8 cellular contexts compared by ENCODE assay signal in genomic region chr18:48785091-48785614, GRCh38.
DNase-seq lines count a peak whose midpoint lies in the region; TF ChIP-seq lines count a peak whose summit lies in the region.

No MANE protein-coding gene starts in this region.

- no peaks in the 10 kb centered on the region for H3K9me3 ChIP-seq in HEK293 (ENCODE audit: control insufficient read depth, insufficient read depth, low read depth, low read length)

- H3K27ac Mint-ChIP-seq in nephron (peak overlapping the region in 2 of 3 experiments; percentile 82 to 100), glutamatergic neuron (ENCODE audit: unreplicated experiment) (no peak overlapping the region)

- peak; percentile 46 for DNase-seq in SKM-1 treated with dmso at 0.1 percent for 144 hours (lab: John Stamatoyannopoulos, UW; ENCODE audit: unreplicated experiment)
- DNase-seq in SKM-1 (lab: John Stamatoyannopoulos, UW; ENCODE audit: unreplicated experiment): no peak
- DNase-seq in NB4 (ENCODE audit: low read depth): peak; percentile 46
- DNase-seq in iPS-NIHi7 (ENCODE audit: extremely low spot score): no peak
- no peak for DNase-seq in glutamatergic neuron
- no peak for DNase-seq in NCI-H2196 (lab: John Stamatoyannopoulos, UW; ENCODE audit: unreplicated experiment)

- TF ChIP-seq CTCF in HEK293 (tag by site-specific recombination; IDR thresholded peaks at IDR 0.05) (no peak), NB4 (IDR thresholded peaks at IDR 0.05; ENCODE audit: low read depth, low read length) (no peak), nephron (IDR thresholded peaks at IDR 0.05; ENCODE audit: unreplicated experiment in 3 of 3) (no peak), glutamatergic neuron (IDR thresholded peaks at IDR 0.05; ENCODE audit: partially characterized antibody, unreplicated experiment) (no peak)

- H3K4me3 ChIP-seq in HEK293 (ENCODE audit: low read depth, low read length): no peak overlapping the region
- H3K4me3 ChIP-seq in NB4 (ENCODE audit: low read depth, low read length): no peak overlapping the region

- H3K4me1 Mint-ChIP-seq in nephron (peaks cover 64% of the 10 kb centered on the region), glutamatergic neuron (ENCODE audit: low read depth, unreplicated experiment) (peaks cover 33% of the 10 kb centered on the region)

- no peak for TF ChIP-seq POLR2A in NB4 (IDR thresholded peaks at IDR 0.05; ENCODE audit: extremely low read depth, insufficient read length)

- H3K36me3 ChIP-seq in HEK293 (ENCODE audit: control insufficient read depth in 2 of 2, insufficient read depth in 1 of 2, low read length in 2 of 2): peaks cover 0 to 7% of the 10 kb centered on the region in 2 experiments; a peak in 1 of 3 replicates

- H3K36me3 Mint-ChIP-seq in nephron (ENCODE audit: low read depth): peaks cover 14% of the 10 kb centered on the region
- H3K36me3 Mint-ChIP-seq in glutamatergic neuron (ENCODE audit: unreplicated experiment): peaks cover 13% of the 10 kb centered on the region

- CTCF ChIA-PET in HEK293 (lab: Yijun Ruan, JAX): interaction anchor here (0.7 to 4.5 kb wide), 2 partner anchors 8 to 29 kb away, joined by 4 to 28 read pairs; no protein-coding TSS in a partner anchor

- H3K27me3 Mint-ChIP-seq in nephron (ENCODE audit: low read depth) (no peaks in the 10 kb centered on the region), glutamatergic neuron (ENCODE audit: unreplicated experiment) (peaks cover 15% of the 10 kb centered on the region)

- no peak overlapping the region for H3K4me3 Mint-ChIP-seq in nephron
- H3K4me3 Mint-ChIP-seq in glutamatergic neuron (ENCODE audit: unreplicated experiment): no peak overlapping the region

- H3K9me3 Mint-ChIP-seq in nephron (no peaks in the 10 kb centered on the region), glutamatergic neuron (ENCODE audit: unreplicated experiment) (peaks cover 24% of the 10 kb centered on the region)

- no peak overlapping the region for H3K27ac ChIP-seq in HEK293 (ENCODE audit: extremely low read depth, low read depth, low read length)

- peaks cover 5% of the 10 kb centered on the region; the same call in 1 of the 2 replicates for H3K4me1 ChIP-seq in HEK293 (ENCODE audit: control insufficient read depth, insufficient read depth, low read length)

- POLR2A ChIA-PET in HEK293 (lab: Yijun Ruan, JAX): no interaction called here

TF ChIP-seq in HEK293, 187 proteins besides CTCF, POLR2A, EP300 and RAD21:
- TF ChIP-seq ZNF777 (tag by site-specific recombination; IDR thresholded peaks at IDR 0.05; ENCODE audit: borderline replicate concordance) (no peak), ZSCAN16 (tag by site-specific recombination; IDR thresholded peaks at IDR 0.05) (no peak), ZNF433 (tag by site-specific recombination; IDR thresholded peaks at IDR 0.05; ENCODE audit: low read depth) (no peak), GLIS1 (tag by site-specific recombination; IDR thresholded peaks at IDR 0.05) (peak; percentile 29; the same call in 1 of the 2 replicates), ZNF366 (tag by site-specific recombination; conservative IDR thresholded peaks at IDR 0.05) (peak; percentile 76)

Comparison
In these comparisons a context has a peak if more than half of its experiments do, and no peak if none do; other contexts are left out.
1. DNase-seq: peak in SKM-1 treated with dmso at 0.1 percent for 144 hours (single experiment) and NB4 (single experiment); none in SKM-1 (single experiment), iPS-NIHi7 (single experiment), glutamatergic neuron (single experiment) and NCI-H2196 (single experiment).